ENCODE assay signal across 1 cellular context in genomic region chr11:6547177-6547576, GRCh38.
TF ChIP-seq lines count a peak whose summit lies in the region.

No MANE protein-coding gene starts in this region.

TF ChIP-seq in IMR-90, 13 proteins besides CTCF, POLR2A, EP300 and RAD21 (continued from another document):
- TF ChIP-seq USF2 (IDR thresholded peaks at IDR 0.05; ENCODE audit: low read depth, low read length) (no peak), MXI1 (IDR thresholded peaks at IDR 0.05; ENCODE audit: borderline replicate concordance, low read depth, low read length) (no peak), ELK1 (IDR thresholded peaks at IDR 0.05; ENCODE audit: borderline replicate concordance, low read depth, low read length) (no peak)
